In the genomic region with DNA sequence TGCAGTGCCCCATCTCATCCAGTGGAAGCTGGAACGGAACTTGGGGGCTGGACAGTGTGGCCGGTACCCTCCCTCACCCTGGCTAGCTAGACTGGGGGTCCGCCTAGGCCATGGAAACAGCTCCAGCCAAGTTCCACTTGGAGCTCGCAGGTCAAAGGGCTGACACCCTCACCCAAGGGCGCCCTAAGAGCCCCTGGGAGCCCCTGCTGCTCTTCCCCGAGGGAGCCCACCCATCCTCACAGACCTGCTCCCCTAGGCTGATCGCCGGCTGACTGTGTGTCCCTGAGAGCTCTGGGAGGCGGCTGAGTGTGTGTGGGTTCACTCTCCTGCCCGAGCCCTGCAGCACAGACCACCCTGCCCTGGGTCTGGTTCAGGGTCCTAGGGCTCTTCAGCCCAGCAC, we compare ENCODE assay signal across 20 cellular contexts.
DNase-seq lines count a peak whose midpoint lies in the region; ATAC-seq and TF ChIP-seq lines count a peak whose summit lies in the region.
"Had no signal": no experiment of that assay in that cellular context is flagged by ENCODE, and none has a peak within 500 bp of the region (broad histone marks: within the 10 kb centered on the region; RNA-seq: fewer than 3 reads in every experiment).

No MANE protein-coding gene starts in this region.

- BruUV-seq in MCF 10A (replicated peaks; lab: Mats Ljungman, UMichigan): no TSS peak

- H2BK5ac ChIP-seq in neuronal stem cell (ENCODE audit: low read length): no peak overlapping the region

- H3K14ac ChIP-seq in neuronal stem cell (ENCODE audit: low read length): peak overlapping the region; percentile 50

- no peak overlapping the region for H3K27ac Mint-ChIP-seq in MCF 10A (ENCODE audit: low read depth, unreplicated experiment)
- H3K27ac Mint-ChIP-seq: activated naive CD8-positive, alpha-beta T cell treated with anti-CD3 and anti-CD28 coated beads, Interleukin-2, amount 50 U/mL, for 24 hours; CD4-positive, alpha-beta memory T cell; GM23338; nephron progenitor cell; T-helper 1 cell treated with Interleukin-12 subunit alpha and Interleukin-12 subunit beta and Interleukin-4 antibody, amounts not matched to agents 30 μg/mL and 1 μg/mL, for 36 hours had no signal

- peak overlapping the region; percentile 64 for H3K18ac ChIP-seq in neuronal stem cell (ENCODE audit: low read length)

- no peak overlapping the region for H3K4me3 ChIP-seq in ascending aorta
- H3K4me3 ChIP-seq in esophagus (ENCODE audit: low read depth in 1 of 2, low read length in 2 of 2): no peak overlapping the region
- H3K4me3 ChIP-seq in neuronal stem cell (ENCODE audit: low read length in 2 of 2): no peak overlapping the region
- H3K4me3 ChIP-seq in stomach smooth muscle (ENCODE audit: low read length in 2 of 2): no peak overlapping the region
- H3K4me3 ChIP-seq: GM23338, SJCRH30 had no signal

- no peak overlapping the region for H3K4ac ChIP-seq in neuronal stem cell (ENCODE audit: low read length)

- no peak overlapping the region for H3K4me3 Mint-ChIP-seq in MCF 10A (ENCODE audit: unreplicated experiment)
- H3K4me3 Mint-ChIP-seq: activated naive CD8-positive, alpha-beta T cell treated with anti-CD3 and anti-CD28 coated beads, Interleukin-2, amount 50 U/mL, for 24 hours; CD4-positive, alpha-beta memory T cell; GM23338; nephron progenitor cell; T-helper 1 cell treated with Interleukin-12 subunit alpha and Interleukin-12 subunit beta and Interleukin-4 antibody, amounts not matched to agents 30 μg/mL and 1 μg/mL, for 36 hours had no signal

- no peaks in the 10 kb centered on the region for H3K36me3 Mint-ChIP-seq in MCF 10A (ENCODE audit: insufficient read depth, unreplicated experiment)

- no peaks in the 10 kb centered on the region for H3K27me3 Mint-ChIP-seq in MCF 10A (ENCODE audit: insufficient read depth, unreplicated experiment)

- peaks cover 16% of the 10 kb centered on the region for H3K4me1 Mint-ChIP-seq in MCF 10A (ENCODE audit: insufficient read depth, unreplicated experiment)
- H3K4me1 Mint-ChIP-seq: activated naive CD8-positive, alpha-beta T cell treated with anti-CD3 and anti-CD28 coated beads, Interleukin-2, amount 50 U/mL, for 24 hours; CD4-positive, alpha-beta memory T cell had no signal

- H2AFZ ChIP-seq in neuronal stem cell (ENCODE audit: low read length): peak overlapping the region; percentile 29
- H2AFZ ChIP-seq: GM23338 had no signal

- no peak overlapping the region for H4K8ac ChIP-seq in neuronal stem cell (ENCODE audit: low read depth, low read length)

- H3K9me3 Mint-ChIP-seq in MCF 10A (ENCODE audit: unreplicated experiment): peaks cover 18% of the 10 kb centered on the region

- 85 to 90% methylated on average over 10 of the region's 10 CpGs for WGBS in esophagus, 2 donors
- WGBS in neuronal stem cell (ENCODE audit: extremely low coverage in 2 of 2, insufficient read length in 2 of 2, insufficient replicate concordance in 1 of 2), 2 donors: no CpG with 5 or more reads among the region's 10 CpGs

- DNase-seq in ascending aorta (ENCODE audit: low spot score in 2 of 2) (no peak), neuronal stem cell (ENCODE audit: low spot score) (no peak), MCF 10A (ENCODE audit: unreplicated experiment) (no peak)
- DNase-seq: activated CD4-positive, alpha-beta T cell treated with anti-CD3 and anti-CD28 coated beads for 48 hours; activated naive CD8-positive, alpha-beta T cell treated with anti-CD3 and anti-CD28 coated beads, Interleukin-2, amount 50 U/mL, for 24 hours; CD4-positive, alpha-beta memory T cell; DMS53; KG1; NCI-H1930; NCI-H226; nephron progenitor cell; PC-3; SJCRH30 had no signal

- H3K4me1 ChIP-seq in ascending aorta (peaks cover 18 to 26% of the 10 kb centered on the region in 2 donors), esophagus (ENCODE audit: control insufficient read depth in 2 of 2, insufficient read depth in 2 of 2, low read length in 1 of 2) (no peaks in the 10 kb centered on the region), neuronal stem cell (ENCODE audit: control insufficient read depth in 2 of 2, insufficient read depth in 1 of 2, low read depth in 1 of 2, low read length in 2 of 2) (peaks cover 3 to 14% of the 10 kb centered on the region in 2 donors), stomach smooth muscle (ENCODE audit: control insufficient read depth, insufficient read depth, low read length) (peaks cover 19% of the 10 kb centered on the region)
- H3K4me1 ChIP-seq: SJCRH30 had no signal

- no peak overlapping the region for H4K91ac ChIP-seq in neuronal stem cell (ENCODE audit: low read depth, low read length, poor library complexity)

- H3K23ac ChIP-seq in neuronal stem cell (ENCODE audit: low read depth, low read length, poor library complexity): peak overlapping the region; percentile 12

- peak overlapping the region; percentile 26 for H3K9ac ChIP-seq in neuronal stem cell (ENCODE audit: low read depth, low read length, poor library complexity)
- H3K9ac ChIP-seq in stomach smooth muscle (ENCODE audit: low read length in 2 of 2): no peak overlapping the region

- H3K27ac ChIP-seq in ascending aorta (peak overlapping the region; percentile 94 to 98), esophagus (ENCODE audit: low read depth in 2 of 2, low read length in 1 of 2) (peak overlapping the region; percentile 9 to 34), neuronal stem cell (replicated peaks; ENCODE audit: low read length) (no peak overlapping the region), stomach smooth muscle (ENCODE audit: low read length) (peak overlapping the region; percentile 69)
- H3K27ac ChIP-seq: SJCRH30 had no signal

- POLR2A ChIA-PET in MCF 10A (lab: Yijun Ruan, JAX): no interaction called here

- CTCF ChIA-PET in MCF 10A (lab: Yijun Ruan, JAX): interaction anchor here (0.7 to 1.0 kb wide), 2 partner anchors 14 to 321 kb away, joined by 3 read pairs; no protein-coding TSS in a partner anchor

- TF ChIP-seq CTCF in ascending aorta (IDR thresholded peaks at IDR 0.05) (no peak), MCF 10A (IDR thresholded peaks at IDR 0.05; ENCODE audit: unreplicated experiment) (no peak)

- no peaks in the 10 kb centered on the region for H3K9me3 ChIP-seq in ascending aorta
- H3K9me3 ChIP-seq in esophagus (ENCODE audit: control insufficient read depth in 2 of 2, insufficient read depth in 1 of 2, low read depth in 1 of 2, low read length in 1 of 2): peaks cover 0 to 9% of the 10 kb centered on the region in 2 donors
- peaks cover 9 to 10% of the 10 kb centered on the region in 2 donors for H3K9me3 ChIP-seq in neuronal stem cell (replicated peaks in 1 of 2; ENCODE audit: control insufficient read depth in 2 of 2, insufficient read depth in 1 of 2, low read depth in 1 of 2, low read length in 2 of 2)
- H3K9me3 ChIP-seq in stomach smooth muscle (ENCODE audit: control insufficient read depth in 2 of 2, low read length in 2 of 2): no peaks in the 10 kb centered on the region
- H3K9me3 ChIP-seq: SJCRH30 had no signal

- no peaks in the 10 kb centered on the region for H3K79me1 ChIP-seq in neuronal stem cell (ENCODE audit: low read depth, low read length)

- intact Hi-C loops in ascending aorta (cut with DNase I) (loop anchor here (1.0 to 10.0 kb wide), 6 partner anchors 7 to 1034 kb away; a partner anchor contains a TSS), MCF 10A (cut with micrococcal nuclease) (no loop called here)

- H3K27me3 ChIP-seq in ascending aorta: no peaks in the 10 kb centered on the region
- no peaks in the 10 kb centered on the region for H3K27me3 ChIP-seq in esophagus (ENCODE audit: control insufficient read depth in 1 of 2, insufficient read depth in 2 of 2, low read length in 2 of 2)
- H3K27me3 ChIP-seq in neuronal stem cell (ENCODE audit: control insufficient read depth in 3 of 3, insufficient read depth in 3 of 3, low read depth in 1 of 3, low read length in 3 of 3): no peaks in the 10 kb centered on the region
- H3K27me3 ChIP-seq in stomach smooth muscle (ENCODE audit: control insufficient read depth in 1 of 2, insufficient read depth in 2 of 2, low read length in 2 of 2): no peaks in the 10 kb centered on the region
- H3K27me3 ChIP-seq: SJCRH30 had no signal

- H2AK5ac ChIP-seq in neuronal stem cell (ENCODE audit: low read depth, low read length): peak overlapping the region; percentile 88

- H3K4me2 ChIP-seq in neuronal stem cell (ENCODE audit: insufficient read depth, low read length, poor library complexity, severe bottlenecking): no peak overlapping the region
- H3K4me2 ChIP-seq: GM23338 had no signal

- no peak for ATAC-seq in HG03175 (IDR thresholded peaks at IDR 0.05; ENCODE audit: unreplicated experiment)
- ATAC-seq in HG03045 (IDR thresholded peaks at IDR 0.05; ENCODE audit: unreplicated experiment): no peak
- no peak for ATAC-seq in GM21360 (IDR thresholded peaks at IDR 0.05; ENCODE audit: unreplicated experiment)
- ATAC-seq: activated naive CD8-positive, alpha-beta T cell treated with anti-CD3 and anti-CD28 coated beads, Interleukin-2, amount 50 U/mL, for 24 hours; GM23338; PC-3 had no signal

- peak overlapping the region; percentile 41 for H2BK12ac ChIP-seq in neuronal stem cell (ENCODE audit: low read length)

- H2BK15ac ChIP-seq in neuronal stem cell (ENCODE audit: low read length): peak overlapping the region; percentile 73

- H2BK120ac ChIP-seq in neuronal stem cell (ENCODE audit: low read depth, low read length): peak overlapping the region; percentile 53

- H3K36me3 ChIP-seq in ascending aorta (no peaks in the 10 kb centered on the region), esophagus (ENCODE audit: control insufficient read depth in 2 of 2, insufficient read depth in 2 of 2, low read length in 1 of 2) (no peaks in the 10 kb centered on the region), neuronal stem cell (replicated peaks in 1 of 2; ENCODE audit: control insufficient read depth in 2 of 2, insufficient read depth in 2 of 2, low read length in 2 of 2) (no peaks in the 10 kb centered on the region), stomach smooth muscle (ENCODE audit: control insufficient read depth in 2 of 2, insufficient read depth in 2 of 2, low read length in 2 of 2) (no peaks in the 10 kb centered on the region)
- H3K36me3 ChIP-seq: SJCRH30 had no signal
